In the genomic region with DNA sequence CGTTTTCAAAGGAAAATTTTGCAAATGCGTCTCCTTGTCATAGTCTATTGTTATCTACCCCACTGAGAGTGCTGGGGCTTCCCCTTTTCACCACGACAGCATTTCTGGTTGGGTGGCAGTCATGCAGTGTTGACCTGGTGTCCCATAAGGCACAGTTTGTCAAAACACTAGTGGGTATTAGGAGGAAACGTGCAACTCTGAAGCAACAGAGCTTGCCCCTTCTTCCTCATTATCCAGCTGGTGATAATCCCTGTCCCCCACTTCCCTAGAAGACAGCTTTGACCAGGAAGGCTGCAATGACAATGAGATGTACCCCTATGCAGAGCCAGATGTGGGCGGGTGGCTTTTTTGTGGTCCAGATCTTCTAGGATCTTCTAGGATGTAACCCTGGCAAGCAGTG, we compare ENCODE assay signal across 9 cellular contexts. TPM values are rescaled to one million over a fixed set of nuclear protein-coding genes. Genes with fewer than 3 reads are reported as not detected.
DNase-seq lines count a peak whose midpoint lies in the region; ATAC-seq and TF ChIP-seq lines count a peak whose summit lies in the region.
"Had no signal": no experiment of that assay in that cellular context is flagged by ENCODE, and none has a peak within 500 bp of the region (broad histone marks: within the 10 kb centered on the region; RNA-seq: fewer than 3 reads in every experiment).

No MANE protein-coding gene starts in this region.

- H3K4me1 ChIP-seq in muscle layer of colon (ENCODE audit: insufficient read depth, low read length) (peaks cover 65% of the 10 kb centered on the region), vagina (peaks cover 16% of the 10 kb centered on the region)

- POLR2A ChIA-PET in WTC11 (lab: Charles Lee): no interaction called here

- H3K27ac Mint-ChIP-seq in WTC11 (no peak overlapping the region), HFFc6 (no peak overlapping the region)

- no peak overlapping the region for H3K9ac ChIP-seq in muscle layer of colon (ENCODE audit: low read length)

- DNase-seq in GM19238 (ENCODE audit: insufficient read length, low spot score) (peak; percentile 32), vagina (ENCODE audit: extremely low spot score in 2 of 2) (no peak), NCI-H2081 treated with DMSO at 0.1 percent for 48 hours (lab: John Stamatoyannopoulos, UW) (no peak), WTC11 (ENCODE audit: low spot score) (no peak), HFFc6 (no peak)
- DNase-seq in activated CD4-positive, alpha-beta T cell treated with anti-CD3 and anti-CD28 coated beads for 48 hours: peak; percentile 72
- DNase-seq: IMR-90 had no signal

- no peak overlapping the region for H3K4me3 Mint-ChIP-seq in WTC11
- no peak overlapping the region for H3K4me3 Mint-ChIP-seq in HFFc6

- no peak for TF ChIP-seq POLR2A in vagina (IDR thresholded peaks at IDR 0.05)

- intact Hi-C loops in vagina (cut with DNase I): loop anchor here (10.0 kb wide), 1 partner anchor 82 kb away; no protein-coding TSS in a partner anchor

- peaks cover 15% of the 10 kb centered on the region for H3K4me1 Mint-ChIP-seq in WTC11
- peaks cover 6% of the 10 kb centered on the region for H3K4me1 Mint-ChIP-seq in HFFc6 (ENCODE audit: low read depth)

- H3K36me3 ChIP-seq in muscle layer of colon (ENCODE audit: insufficient read depth, low read length) (no peaks in the 10 kb centered on the region), vagina (no peaks in the 10 kb centered on the region)

- H3K9me3 ChIP-seq in muscle layer of colon (ENCODE audit: low read length) (no peaks in the 10 kb centered on the region), vagina (no peaks in the 10 kb centered on the region)

- H3K27me3 Mint-ChIP-seq in WTC11 (ENCODE audit: low read depth) (peaks cover 47% of the 10 kb centered on the region), HFFc6 (ENCODE audit: insufficient read depth) (peaks cover 52% of the 10 kb centered on the region)

- peak overlapping the region; percentile 70 for H3K27ac ChIP-seq in muscle layer of colon (ENCODE audit: low read depth, low read length)
- H3K27ac ChIP-seq in vagina: no peak overlapping the region

- TF ChIP-seq CTCF in vagina (IDR thresholded peaks at IDR 0.05) (no peak), WTC11 (IDR thresholded peaks at IDR 0.05) (no peak), HFFc6 (IDR thresholded peaks at IDR 0.05) (no peak)

- peak; percentile 43 for ATAC-seq in HG03175 (IDR thresholded peaks at IDR 0.05; ENCODE audit: unreplicated experiment)
- ATAC-seq in WTC11: no peak

- H3K27me3 ChIP-seq in muscle layer of colon (ENCODE audit: control insufficient read depth in 1 of 2, insufficient read depth in 2 of 2, low read length in 2 of 2): no peaks in the 10 kb centered on the region
- no peaks in the 10 kb centered on the region for H3K27me3 ChIP-seq in vagina

- CTCF ChIA-PET in WTC11 (lab: Charles Lee): interaction anchor here (1.2 to 2.0 kb wide), 2 partner anchors 23 to 78 kb away, joined by 3 to 5 read pairs; no protein-coding TSS in a partner anchor

- H3K9me3 Mint-ChIP-seq in WTC11: no peaks in the 10 kb centered on the region
- no peaks in the 10 kb centered on the region for H3K9me3 Mint-ChIP-seq in HFFc6

- no peaks in the 10 kb centered on the region for H3K36me3 Mint-ChIP-seq in WTC11
- no peaks in the 10 kb centered on the region for H3K36me3 Mint-ChIP-seq in HFFc6 (ENCODE audit: low read depth)

- H3K4me3 ChIP-seq in muscle layer of colon (ENCODE audit: low read depth in 1 of 2, low read length in 2 of 2): peak overlapping the region; percentile 75 to 82
- peak overlapping the region; percentile 3 to 77 for H3K4me3 ChIP-seq in vagina

TF ChIP-seq in WTC11, 78 proteins besides CTCF, POLR2A, EP300 and RAD21:
- TF ChIP-seq, protein P1, sequence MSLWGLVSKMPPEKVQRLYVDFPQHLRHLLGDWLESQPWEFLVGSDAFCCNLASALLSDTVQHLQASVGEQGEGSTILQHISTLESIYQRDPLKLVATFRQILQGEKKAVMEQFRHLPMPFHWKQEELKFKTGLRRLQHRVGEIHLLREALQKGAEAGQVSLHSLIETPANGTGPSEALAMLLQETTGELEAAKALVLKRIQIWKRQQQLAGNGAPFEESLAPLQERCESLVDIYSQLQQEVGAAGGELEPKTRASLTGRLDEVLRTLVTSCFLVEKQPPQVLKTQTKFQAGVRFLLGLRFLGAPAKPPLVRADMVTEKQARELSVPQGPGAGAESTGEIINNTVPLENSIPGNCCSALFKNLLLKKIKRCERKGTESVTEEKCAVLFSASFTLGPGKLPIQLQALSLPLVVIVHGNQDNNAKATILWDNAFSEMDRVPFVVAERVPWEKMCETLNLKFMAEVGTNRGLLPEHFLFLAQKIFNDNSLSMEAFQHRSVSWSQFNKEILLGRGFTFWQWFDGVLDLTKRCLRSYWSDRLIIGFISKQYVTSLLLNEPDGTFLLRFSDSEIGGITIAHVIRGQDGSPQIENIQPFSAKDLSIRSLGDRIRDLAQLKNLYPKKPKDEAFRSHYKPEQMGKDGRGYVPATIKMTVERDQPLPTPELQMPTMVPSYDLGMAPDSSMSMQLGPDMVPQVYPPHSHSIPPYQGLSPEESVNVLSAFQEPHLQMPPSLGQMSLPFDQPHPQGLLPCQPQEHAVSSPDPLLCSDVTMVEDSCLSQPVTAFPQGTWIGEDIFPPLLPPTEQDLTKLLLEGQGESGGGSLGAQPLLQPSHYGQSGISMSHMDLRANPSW (CRISPR knock-in tag; conservative IDR thresholded peaks at IDR 0.05; ENCODE audit: low read depth): no peak
- TF ChIP-seq SMAD4 (CRISPR knock-in tag; IDR thresholded peaks at IDR 0.05) (no peak), ETV6 (CRISPR knock-in tag; IDR thresholded peaks at IDR 0.05) (no peak), MXD4 (CRISPR knock-in tag; IDR thresholded peaks at IDR 0.05; ENCODE audit: borderline replicate concordance) (no peak), ZNF219 (CRISPR knock-in tag; IDR thresholded peaks at IDR 0.05; ENCODE audit: borderline replicate concordance) (no peak), RELA (CRISPR knock-in tag; IDR thresholded peaks at IDR 0.05; ENCODE audit: borderline replicate concordance) (no peak), GRHL2 (CRISPR knock-in tag; IDR thresholded peaks at IDR 0.05; ENCODE audit: insufficient replicate concordance, severe bottlenecking) (no peak), NFATC4 (CRISPR knock-in tag; IDR thresholded peaks at IDR 0.05) (no peak)
- TF ChIP-seq, protein P2, sequence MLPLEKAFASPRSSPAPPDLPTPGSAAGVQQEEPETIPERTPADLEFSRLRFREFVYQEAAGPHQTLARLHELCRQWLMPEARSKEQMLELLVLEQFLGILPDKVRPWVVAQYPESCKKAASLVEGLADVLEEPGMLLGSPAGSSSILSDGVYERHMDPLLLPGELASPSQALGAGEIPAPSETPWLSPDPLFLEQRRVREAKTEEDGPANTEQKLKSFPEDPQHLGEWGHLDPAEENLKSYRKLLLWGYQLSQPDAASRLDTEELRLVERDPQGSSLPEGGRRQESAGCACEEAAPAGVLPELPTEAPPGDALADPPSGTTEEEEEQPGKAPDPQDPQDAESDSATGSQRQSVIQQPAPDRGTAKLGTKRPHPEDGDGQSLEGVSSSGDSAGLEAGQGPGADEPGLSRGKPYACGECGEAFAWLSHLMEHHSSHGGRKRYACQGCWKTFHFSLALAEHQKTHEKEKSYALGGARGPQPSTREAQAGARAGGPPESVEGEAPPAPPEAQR (CRISPR knock-in tag; IDR thresholded peaks at IDR 0.05): no peak
- TF ChIP-seq, protein P3, sequence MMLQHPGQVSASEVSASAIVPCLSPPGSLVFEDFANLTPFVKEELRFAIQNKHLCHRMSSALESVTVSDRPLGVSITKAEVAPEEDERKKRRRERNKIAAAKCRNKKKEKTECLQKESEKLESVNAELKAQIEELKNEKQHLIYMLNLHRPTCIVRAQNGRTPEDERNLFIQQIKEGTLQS (CRISPR knock-in tag; conservative IDR thresholded peaks at IDR 0.05): no peak
- TF ChIP-seq, protein P4, sequence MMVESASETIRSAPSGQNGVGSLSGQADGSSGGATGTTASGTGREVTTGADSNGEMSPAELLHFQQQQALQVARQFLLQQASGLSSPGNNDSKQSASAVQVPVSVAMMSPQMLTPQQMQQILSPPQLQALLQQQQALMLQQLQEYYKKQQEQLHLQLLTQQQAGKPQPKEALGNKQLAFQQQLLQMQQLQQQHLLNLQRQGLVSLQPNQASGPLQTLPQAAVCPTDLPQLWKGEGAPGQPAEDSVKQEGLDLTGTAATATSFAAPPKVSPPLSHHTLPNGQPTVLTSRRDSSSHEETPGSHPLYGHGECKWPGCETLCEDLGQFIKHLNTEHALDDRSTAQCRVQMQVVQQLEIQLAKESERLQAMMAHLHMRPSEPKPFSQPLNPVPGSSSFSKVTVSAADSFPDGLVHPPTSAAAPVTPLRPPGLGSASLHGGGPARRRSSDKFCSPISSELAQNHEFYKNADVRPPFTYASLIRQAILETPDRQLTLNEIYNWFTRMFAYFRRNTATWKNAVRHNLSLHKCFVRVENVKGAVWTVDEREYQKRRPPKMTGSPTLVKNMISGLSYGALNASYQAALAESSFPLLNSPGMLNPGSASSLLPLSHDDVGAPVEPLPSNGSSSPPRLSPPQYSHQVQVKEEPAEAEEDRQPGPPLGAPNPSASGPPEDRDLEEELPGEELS (CRISPR knock-in tag; IDR thresholded peaks at IDR 0.05): no peak

RNA-seq across cellular contexts. Expression of a gene that starts 1.8 kb away (rescaled TPM):
- 96.0 TPM for total RNA-seq in vagina
- total RNA-seq in WTC11 (2021): 134 to 151 TPM (median 142 TPM) in 3 replicates
- 100 to 1,000 TPM in 4 of 6 experiments, 10 to 100 TPM in 2; 78.5 to 126 (median 112) TPM for total RNA-seq in HFFc6 (2021; fragmentation: NEBNext Ultra II Directional; extraction: Animal tissue kit (Norgen Biotek cat#: 25700))

Comparison
In these comparisons a context has a peak if more than half of its experiments do, and no peak if none do; other contexts are left out.
1. DNase-seq: peak in GM19238 (single experiment) and activated CD4-positive, alpha-beta T cell treated with anti-CD3 and anti-CD28 coated beads for 48 hours (single experiment); none in vagina (0 of 2), NCI-H2081 treated with DMSO at 0.1 percent for 48 hours (single experiment), WTC11 (single experiment) and HFFc6 (single experiment).